8 cellular contexts compared by ENCODE assay signal in the genomic region with DNA sequence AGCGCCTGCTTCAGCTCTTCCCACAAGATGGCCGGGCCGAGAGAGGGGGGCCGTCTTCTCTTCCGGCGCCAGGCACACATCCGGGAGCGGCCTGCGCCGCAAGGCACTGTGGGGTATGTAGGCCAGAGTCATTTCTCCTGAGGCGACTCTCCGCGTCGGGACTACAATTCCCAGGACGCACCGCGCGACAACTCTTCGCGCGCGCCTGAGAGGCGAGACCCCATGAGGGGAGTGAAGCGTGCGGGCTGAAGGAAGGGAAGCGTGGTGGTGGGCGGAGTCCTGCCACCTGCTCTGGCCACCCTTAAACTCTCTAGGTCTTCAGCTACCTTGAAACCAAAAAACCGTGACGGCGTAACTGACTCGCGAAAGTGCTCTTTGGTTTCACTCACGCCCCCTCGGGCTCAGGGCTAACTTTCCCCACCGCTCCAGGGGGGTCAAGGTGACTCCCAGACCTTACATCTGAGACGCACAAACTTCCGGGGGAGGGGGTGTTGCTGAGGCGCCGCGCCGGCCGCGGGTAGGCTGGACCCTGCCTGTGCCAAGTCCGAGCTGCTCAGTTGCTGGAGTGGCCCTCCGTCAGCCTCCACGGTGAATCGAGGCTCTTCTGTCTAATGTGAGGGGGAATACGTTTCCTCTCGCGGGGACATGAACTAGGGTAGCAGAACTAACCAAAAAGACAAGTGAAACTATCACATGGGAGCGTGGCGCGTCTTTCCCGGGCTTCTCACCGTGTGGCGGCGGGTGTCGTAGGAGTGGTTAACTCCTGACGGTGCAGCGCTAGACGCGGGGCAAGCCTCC. TPM values are rescaled to one million over a fixed set of nuclear protein-coding genes. Genes with fewer than 3 reads are reported as not detected.
DNase-seq lines count a peak whose midpoint lies in the region; TF ChIP-seq lines count a peak whose summit lies in the region.

Gene SERBP1 (minus strand): TSS at position 45 of the 798 bp plus-strand sequence. CDS start 102 bp downstream, outside the sequence.

- in situ Hi-C loops in HAP-1 (cut with MboI; ENCODE audit: low sequenced_read_pairs), result no loop called here

- H3K4me3 ChIP-seq in HAP-1 (peak within 1 kb of the TSS; percentile 86), MM.1S (ENCODE audit: low read length) (peak within 1 kb of the TSS; percentile 98), neural cell (ENCODE audit: low read length) (peak within 1 kb of the TSS; percentile 72), stomach (peak within 1 kb of the TSS; percentile 77 to 93 (median 84))

- H3K9me3 ChIP-seq in HAP-1, result no peaks in the 10 kb centered on the region
- H3K9me3 ChIP-seq in MM.1S (replicated peaks; ENCODE audit: insufficient read depth, low read length), result no peaks in the 10 kb centered on the region
- no peaks in the 10 kb centered on the region for H3K9me3 ChIP-seq in neural cell (ENCODE audit: low read length)
- H3K9me3 ChIP-seq in stomach, result no peaks in the 10 kb centered on the region

- TF ChIP-seq CTCF in MM.1S (IDR thresholded peaks at IDR 0.05; ENCODE audit: low read length), result no peak
- TF ChIP-seq CTCF in neural cell (IDR thresholded peaks at IDR 0.05; ENCODE audit: poor library complexity, severe bottlenecking), result no peak
- no peak for TF ChIP-seq CTCF in stomach (IDR thresholded peaks at IDR 0.05)

- H3K4me2 ChIP-seq in MM.1S (ENCODE audit: low read depth, low read length) (peak within 1 kb of the TSS; percentile 79), neural cell (ENCODE audit: low read length) (peak within 1 kb of the TSS; percentile 87)

- DNase-seq in ELR (ENCODE audit: low read depth) (peak; percentile 97), HAP-1 (ENCODE audit: low spot score in 2 of 2) (peak; percentile 96 to 98), MM.1S (peak; percentile 99), SIG-M5 (lab: John Stamatoyannopoulos, UW) (peak; percentile 69), activated gamma-delta T cell (lab: John Stamatoyannopoulos, UW) (peak; percentile 88), fibroblast of the conjunctiva (ENCODE audit: low read depth) (peak; percentile 92), stomach (peak; percentile 96)

- H4K20me1 ChIP-seq in MM.1S (ENCODE audit: insufficient read depth, low read length) (peaks cover 35% of the 10 kb centered on the region), neural cell (ENCODE audit: insufficient read depth) (peaks cover 32% of the 10 kb centered on the region)

- H3K9ac ChIP-seq in MM.1S (ENCODE audit: low read length) (peak within 1 kb of the TSS; percentile 95), neural cell (ENCODE audit: low read length) (peak within 1 kb of the TSS; percentile 74)

- no peak for TF ChIP-seq RAD21 in neural cell (conservative IDR thresholded peaks at IDR 0.05)

- H3K79me2 ChIP-seq in MM.1S (ENCODE audit: low read length) (peaks cover 55% of the 10 kb centered on the region), neural cell (replicated peaks; ENCODE audit: insufficient read depth, low read length) (peaks cover 40% of the 10 kb centered on the region)

- peaks cover 22% of the 10 kb centered on the region for H3F3A ChIP-seq in MM.1S (ENCODE audit: insufficient read depth, low read length)
- no peaks in the 10 kb centered on the region for H3F3A ChIP-seq in neural cell (ENCODE audit: insufficient read depth, low read length, poor library complexity, severe bottlenecking)

- WGBS in stomach, 5 donors, result 0 to 1% (median 0%) methylated on average over 27 to 62 of the region's 62 CpGs

- intact Hi-C loops in stomach (cut with DNase I; ENCODE audit: low total_unique reads), result no loop called here

- H3K9me2 ChIP-seq in MM.1S (replicated peaks; ENCODE audit: insufficient read depth, low read length) (no peaks in the 10 kb centered on the region), neural cell (ENCODE audit: insufficient read depth, low read length) (no peaks in the 10 kb centered on the region)

- no peaks in the 10 kb centered on the region for H3K27me3 ChIP-seq in HAP-1 (ENCODE audit: low read depth)
- H3K27me3 ChIP-seq in MM.1S (replicated peaks; ENCODE audit: insufficient read depth, low read length), result no peaks in the 10 kb centered on the region
- H3K27me3 ChIP-seq in neural cell (ENCODE audit: insufficient read depth, low read depth, low read length), result no peaks in the 10 kb centered on the region
- no peaks in the 10 kb centered on the region for H3K27me3 ChIP-seq in stomach

- H3K27ac ChIP-seq in MM.1S (ENCODE audit: low read length) (peak within 1 kb of the TSS; percentile 94), neural cell (ENCODE audit: low read length) (peak within 1 kb of the TSS; percentile 80), stomach (peak within 1 kb of the TSS; percentile 79 to 96 (median 93))

- peak within 1 kb of the TSS; percentile 84 for H2AFZ ChIP-seq in MM.1S (ENCODE audit: low read length)
- H2AFZ ChIP-seq in neural cell (ENCODE audit: low read depth, low read length), result peak within 1 kb of the TSS; percentile 82

- H3K4me1 ChIP-seq in HAP-1 (peaks cover 36% of the 10 kb centered on the region), MM.1S (ENCODE audit: low read length) (peaks cover 28% of the 10 kb centered on the region), stomach (peaks cover 25 to 67% (median 43%) of the 10 kb centered on the region in 4 donors)

- peaks cover 43% of the 10 kb centered on the region for H3K36me3 ChIP-seq in HAP-1 (replicated peaks)
- peaks cover 3% of the 10 kb centered on the region; the same call in 1 of the 2 replicates for H3K36me3 ChIP-seq in MM.1S (replicated peaks; ENCODE audit: insufficient read depth, low read length)
- peaks cover 4% of the 10 kb centered on the region for H3K36me3 ChIP-seq in neural cell (ENCODE audit: insufficient read depth, low read length)
- peaks cover 4 to 7% (median 6%) of the 10 kb centered on the region in 4 donors for H3K36me3 ChIP-seq in stomach

- no peak for TF ChIP-seq EP300 in neural cell (conservative IDR thresholded peaks at IDR 0.05; ENCODE audit: poor library complexity, severe bottlenecking)
- no peak for TF ChIP-seq EP300 in stomach (IDR thresholded peaks at IDR 0.05)

- TF ChIP-seq POLR2A in stomach (IDR thresholded peaks at IDR 0.05), result peak in 1 of 4 donors; percentile 15

TF ChIP-seq in neural cell, 6 proteins besides CTCF, POLR2A, EP300 and RAD21:
- no peak for TF ChIP-seq EZH2 (IDR thresholded peaks at IDR 0.05; ENCODE audit: borderline replicate concordance, insufficient read depth, low read length, poor library complexity, severe bottlenecking)
- peak; percentile 84 for TF ChIP-seq POLR2AphosphoS5 (IDR thresholded peaks at IDR 0.05)
- peak; percentile 99 for TF ChIP-seq MXI1 (conservative IDR thresholded peaks at IDR 0.05; ENCODE audit: poor library complexity, severe bottlenecking)
- peak; percentile 61 for TF ChIP-seq TAF1 (IDR thresholded peaks at IDR 0.05; ENCODE audit: low read depth)
- peak; percentile 15 for TF ChIP-seq SMC3 (conservative IDR thresholded peaks at IDR 0.05; ENCODE audit: poor library complexity)

RNA-seq across cellular contexts. Expression of gene SERBP1, which starts in this region (rescaled TPM):
- polyA plus RNA-seq in neural cell (128 and 150 TPM in 2 replicates), stomach (100 to 1,000 TPM in 2 of 3 donors, 10 to 100 TPM in 1; 92.9 to 155 (median 114) TPM)
- polyA minus RNA-seq in neural cell, result 179 and 211 TPM in 2 replicates
- 100 to 1,000 TPM in 3 of 5 donors, 10 to 100 TPM in 2; 66.1 to 240 (median 146) TPM for total RNA-seq in stomach

Comparison
In these comparisons a context has a peak if more than half of its experiments do, and no peak if none do; other contexts are left out.
1. Peak in every context shown above with its lines: DNase-seq, H3K4me3 ChIP-seq and H3K27ac ChIP-seq.